In the genomic region with DNA sequence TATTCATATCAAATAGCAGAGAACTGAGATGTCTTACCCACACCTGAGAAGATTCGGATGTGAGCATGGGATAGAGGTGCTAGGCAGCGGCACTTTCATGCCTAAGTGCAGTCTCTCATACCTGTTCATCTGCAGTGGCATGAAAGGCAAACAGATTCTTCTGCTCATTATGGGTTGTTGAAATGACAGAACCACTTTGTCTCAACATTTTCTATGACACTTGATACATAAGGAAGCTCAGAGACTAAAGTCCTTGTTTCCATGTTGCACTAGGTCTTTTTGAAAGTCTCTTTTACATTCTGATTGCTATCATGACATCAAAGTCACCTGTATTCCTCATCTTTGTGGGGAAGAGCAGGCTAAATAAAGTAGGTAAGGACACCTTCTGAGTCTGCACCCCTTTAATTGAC, we compare ENCODE assay signal across 6 cellular contexts. TPM values are rescaled to one million over a fixed set of nuclear protein-coding genes. Genes with fewer than 3 reads are reported as not detected.
"Had no signal": no experiment of that assay in that cellular context is flagged by ENCODE, and none has a peak within 500 bp of the region (broad histone marks: within the 10 kb centered on the region; RNA-seq: fewer than 3 reads in every experiment).

No MANE protein-coding gene starts in this region.

- H3K27ac Mint-ChIP-seq: GM23338, H9, IgD-negative memory B cell had no signal

- H3K36me3 Mint-ChIP-seq: IgD-negative memory B cell had no signal

- ATAC-seq: GM23338 had no signal

- DNase-seq: H9, HCEC 1CT, KBM-7 had no signal

- H3K4me1 Mint-ChIP-seq: IgD-negative memory B cell had no signal

- H3K4me2 ChIP-seq: GM23338 had no signal

- H2AFZ ChIP-seq: GM23338 had no signal

- H3K4me3 ChIP-seq: GM23338 had no signal

- H3K4me3 Mint-ChIP-seq: GM23338, H9, IgD-negative memory B cell had no signal

RNA-seq across cellular contexts. Expression of a gene that starts 8.0 kb away (rescaled TPM):
- total RNA-seq: HT-29 had no signal
- polyA plus RNA-seq: IgD-negative memory B cell had no signal
